ENCODE assay signal across 8 cellular contexts in genomic region chr6:143061597-143062385, GRCh38. TPM values are rescaled to one million over a fixed set of nuclear protein-coding genes. Genes with fewer than 3 reads are reported as not detected.
DNase-seq lines count a peak whose midpoint lies in the region; ATAC-seq and TF ChIP-seq lines count a peak whose summit lies in the region.

No MANE protein-coding gene starts in this region.

- no TSS peak for BruUV-seq in IMR-90 (replicated peaks; lab: Mats Ljungman, UMichigan)

- no peak overlapping the region for H2AK9ac ChIP-seq in IMR-90 (replicated peaks; ENCODE audit: low read depth, low read length, poor library complexity)

- no peaks in the 10 kb centered on the region for H4K20me1 ChIP-seq in IMR-90 (ENCODE audit: insufficient read depth, low read length)

- intact Hi-C loops in IMR-90 (cut with micrococcal nuclease): loop anchor here (2.0 to 5.0 kb wide), 2 partner anchors 115 to 366 kb away; no protein-coding TSS in a partner anchor

- H3K14ac ChIP-seq in IMR-90 (replicated peaks; ENCODE audit: low read depth, low read length): no peak overlapping the region

- H2AFZ ChIP-seq in IMR-90 (replicated peaks; ENCODE audit: low read length, poor library complexity): no peak overlapping the region

- no peak overlapping the region; the same call in 1 of the 2 replicates for H3K4me2 ChIP-seq in IMR-90 (ENCODE audit: low read depth, low read length)

- H3K4me1 ChIP-seq in IMR-90 (ENCODE audit: control insufficient read depth, insufficient read depth, low read length) (peaks cover 7% of the 10 kb centered on the region), mucosa of stomach (ENCODE audit: control insufficient read depth, insufficient read depth, low read length) (peaks cover 13% of the 10 kb centered on the region)

- H3K23ac ChIP-seq in IMR-90 (ENCODE audit: low read depth, low read length): no peak overlapping the region

- H4K8ac ChIP-seq in IMR-90 (ENCODE audit: low read depth in 2 of 2, low read length in 2 of 2): no peak overlapping the region; a peak in 1 of 4 replicates

- no peak overlapping the region for H4K5ac ChIP-seq in IMR-90 (ENCODE audit: low read depth, low read length)

- no peak for TF ChIP-seq POLR2A in IMR-90 (IDR thresholded peaks at IDR 0.05; ENCODE audit: low read depth, low read length)

- in situ Hi-C loops in IMR-90 (cut with MboI; ENCODE audit: low sequenced_read_pairs): no loop called here

- dilution Hi-C loops in IMR-90 (cut with HindIII; ENCODE audit: low sequenced_read_pairs, unreplicated experiment): no loop called here

- H3K4me3 ChIP-seq in IMR-90 (ENCODE audit: insufficient read depth, low read depth, low read length) (peak overlapping the region; percentile 97; the same call in 1 of the 2 replicates), mucosa of stomach (ENCODE audit: low read length) (peak overlapping the region; percentile 70)

- TF ChIP-seq RAD21 in IMR-90 (IDR thresholded peaks at IDR 0.05; ENCODE audit: low read length): no peak

- H3K9me1 ChIP-seq in IMR-90 (ENCODE audit: insufficient read depth, low read length): 0 out of 2 replicates have a peak, but pooled peaks cover 4% of the 10 kb centered on the region

- no peak overlapping the region for H2BK120ac ChIP-seq in IMR-90 (ENCODE audit: low read depth, low read length)

- no peak overlapping the region for H2BK5ac ChIP-seq in IMR-90 (ENCODE audit: low read depth, low read length, poor library complexity, severe bottlenecking)

- WGBS in IMR-90 (ENCODE audit: extremely low coverage in 2 of 2, insufficient read length in 1 of 2), 2 experiments: no CpG with 5 or more reads among the region's 3 CpGs

- no peak overlapping the region for H3K18ac ChIP-seq in IMR-90 (ENCODE audit: low read depth, low read length)

- CTCF ChIA-PET in IMR-90 (lab: Yijun Ruan, JAX): no interaction called here

- no peak for TF ChIP-seq CTCF in IMR-90 (conservative IDR thresholded peaks at IDR 0.05; ENCODE audit: low read depth, low read length)

- peak; percentile 12 for DNase-seq in IMR-90
- peak; percentile 55 for DNase-seq in cerebellar cortex (ENCODE audit: low spot score)
- DNase-seq in GM03348 (ENCODE audit: low spot score): no peak
- DNase-seq in H4 (ENCODE audit: low spot score): no peak

- H3K36me3 ChIP-seq in IMR-90 (ENCODE audit: control insufficient read depth, insufficient read depth, low read length) (no peaks in the 10 kb centered on the region), mucosa of stomach (ENCODE audit: control insufficient read depth, insufficient read depth, low read length) (no peaks in the 10 kb centered on the region)

- peak; percentile 29 for ATAC-seq in GM18861 (IDR thresholded peaks at IDR 0.05; ENCODE audit: unreplicated experiment)
- no peak for ATAC-seq in IMR-90 (ENCODE audit: low read depth)
- ATAC-seq in HG02852 (IDR thresholded peaks at IDR 0.05; ENCODE audit: unreplicated experiment): no peak
- no peak for ATAC-seq in GM21723 (IDR thresholded peaks at IDR 0.05; ENCODE audit: unreplicated experiment)

- H3K4ac ChIP-seq in IMR-90 (ENCODE audit: low read depth, low read length): no peak overlapping the region

- no peak overlapping the region for H4K91ac ChIP-seq in IMR-90 (ENCODE audit: insufficient read depth, low read depth, low read length)

- H3K79me1 ChIP-seq in IMR-90 (ENCODE audit: low read depth in 1 of 2, low read length in 2 of 2): peaks cover 3 to 17% of the 10 kb centered on the region in 2 experiments; a peak in 2 of 4 replicates

- H3K27me3 ChIP-seq in IMR-90 (ENCODE audit: control insufficient read depth, insufficient read depth, low read length): no peaks in the 10 kb centered on the region
- H3K27me3 ChIP-seq in mucosa of stomach (ENCODE audit: control insufficient read depth, insufficient read depth, low read length): no peaks in the 10 kb centered on the region

- H3K9ac ChIP-seq in IMR-90 (ENCODE audit: low read depth, low read length) (no peak overlapping the region), mucosa of stomach (ENCODE audit: low read length) (peak overlapping the region; percentile 77)

- H2BK15ac ChIP-seq in IMR-90 (ENCODE audit: low read depth, low read length): no peak overlapping the region

- H3K9me3 ChIP-seq in IMR-90 (ENCODE audit: control insufficient read depth, insufficient read depth, low read length): no peaks in the 10 kb centered on the region
- no peaks in the 10 kb centered on the region for H3K9me3 ChIP-seq in mucosa of stomach (ENCODE audit: control insufficient read depth, low read length)

- H3K27ac ChIP-seq in IMR-90 (ENCODE audit: insufficient read depth, low read length): no peak overlapping the region

- H2BK20ac ChIP-seq in IMR-90 (ENCODE audit: low read depth, low read length): no peak overlapping the region

- no peak overlapping the region for H2AK5ac ChIP-seq in IMR-90 (ENCODE audit: low read depth, low read length)

- POLR2A ChIA-PET in IMR-90 (lab: Charles Lee; ENCODE audit: unreplicated experiment): no interaction called here

- H3K56ac ChIP-seq in IMR-90 (ENCODE audit: extremely low read depth, insufficient read depth, low read length): no peak overlapping the region

TF ChIP-seq in IMR-90, 13 proteins besides CTCF, POLR2A, EP300 and RAD21:
- TF ChIP-seq RFX5 (IDR thresholded peaks at IDR 0.05; ENCODE audit: low read depth, low read length) (no peak), MAZ (IDR thresholded peaks at IDR 0.05; ENCODE audit: borderline replicate concordance, low read depth, low read length) (no peak), CEBPB (IDR thresholded peaks at IDR 0.05; ENCODE audit: low read depth, low read length) (no peak), NFE2L2 (IDR thresholded peaks at IDR 0.05; ENCODE audit: low read depth, low read length) (no peak), MXI1 (IDR thresholded peaks at IDR 0.05; ENCODE audit: borderline replicate concordance, low read depth, low read length) (no peak), RCOR1 (IDR thresholded peaks at IDR 0.05; ENCODE audit: insufficient replicate concordance, low read length) (no peak), BHLHE40 (IDR thresholded peaks at IDR 0.05; ENCODE audit: low read depth, low read length) (no peak), MAFK (IDR thresholded peaks at IDR 0.05; ENCODE audit: low read depth, low read length) (no peak), CHD1 (IDR thresholded peaks at IDR 0.05; ENCODE audit: low read depth, low read length) (no peak), FOS (IDR thresholded peaks at IDR 0.05; ENCODE audit: low read depth, low read length) (no peak), SMC3 (IDR thresholded peaks at IDR 0.05; ENCODE audit: low read depth, low read length) (no peak)

RNA-seq across cellular contexts. Expression of gene AIG1, which starts 1.1 kb away (rescaled TPM):
- total RNA-seq in IMR-90 (2012; rRNA removed): 27.1 and 30.3 TPM in 2 replicates
- polyA plus RNA-seq in IMR-90 (2012; rRNA removed): 19.8 and 21.3 TPM in 2 replicates
- 17.3 and 18.9 TPM in 2 replicates for polyA plus RNA-seq in IMR-90 (2012; cell fraction: cytosol; rRNA removed)
- polyA plus RNA-seq in IMR-90 (2012; cell fraction: nucleus; rRNA removed; ENCODE audit: low replicate concordance): 8.5 and 24.2 TPM in 2 replicates
- total RNA-seq in H4 (2014; rRNA removed; shearing (Covaris generic)): 63.6 and 71.0 TPM in 2 replicates

Comparison
In these comparisons a context has a peak if more than half of its experiments do, and no peak if none do; other contexts are left out.
1. DNase-seq: peak in IMR-90 (single experiment) and cerebellar cortex (single experiment); none in GM03348 (single experiment) and H4 (single experiment).